15 cellular contexts compared by ENCODE assay signal in the genomic region with DNA sequence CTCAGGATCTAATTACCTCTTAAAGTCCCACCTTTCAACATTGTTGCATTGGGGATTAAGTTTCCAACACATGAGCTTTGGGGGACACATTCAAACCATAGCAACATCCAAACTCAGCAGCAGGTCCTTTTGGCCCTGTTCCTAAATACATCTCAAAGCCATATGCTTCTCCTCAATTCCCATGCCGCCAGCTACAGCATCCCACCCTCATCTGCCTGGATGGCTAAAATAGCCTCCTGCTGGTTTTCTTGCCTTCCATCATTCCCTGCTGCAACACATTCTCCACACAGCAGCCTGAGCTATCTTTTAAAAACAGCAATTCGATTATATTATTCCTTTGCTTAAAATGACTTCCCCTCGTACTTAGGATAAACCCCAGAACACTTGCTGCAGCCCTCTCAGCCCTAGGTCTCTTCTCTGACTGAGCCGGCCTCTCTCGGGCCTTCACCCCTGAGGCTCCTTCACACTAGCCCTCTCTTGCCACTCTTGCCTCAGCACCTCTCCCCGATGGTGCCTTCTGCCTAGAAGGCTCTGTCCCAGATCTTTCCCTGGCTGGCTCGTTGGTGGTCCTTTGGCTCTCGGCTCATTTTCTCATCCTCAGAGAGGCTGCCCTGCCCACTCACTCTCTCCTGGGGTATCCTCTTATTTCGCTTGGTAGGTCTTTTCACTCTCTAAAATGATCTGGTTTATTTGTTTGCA.
"Had no signal": no experiment of that assay in that cellular context is flagged by ENCODE, and none has a peak within 500 bp of the region (broad histone marks: within the 10 kb centered on the region; RNA-seq: fewer than 3 reads in every experiment).

No MANE protein-coding gene starts in this region.

- H3K4me3 ChIP-seq: gastroesophageal sphincter, left ventricle myocardium inferior, thoracic aorta had no signal

- H3K4me1 ChIP-seq: gastroesophageal sphincter had no signal

- H3K36me3 ChIP-seq: gastroesophageal sphincter, left ventricle myocardium inferior, thoracic aorta had no signal

- DNase-seq: activated CD4-positive, alpha-beta T cell treated with anti-CD3 and anti-CD28 coated beads for 36 hours; activated CD8-positive, alpha-beta T cell treated with anti-CD3 and anti-CD28 coated beads, Interleukin-2, amount 10 ng/mL, durations not matched to agents 7 days and 5 days; activated naive CD4-positive, alpha-beta T cell treated with Interleukin-2 at 50 U/mL for 16 hours; activated naive CD8-positive, alpha-beta T cell treated with anti-CD3 and anti-CD28 coated beads, Interleukin-2, amount 50 U/mL, for 24 hours; cortex of kidney; effector memory CD8-positive, alpha-beta T cell; left ventricle myocardium inferior; mesendoderm; nephron progenitor cell; stimulated activated CD4-positive, alpha-beta T cell treated with anti-CD3 and anti-CD28 coated beads, Interleukin-12 subunit alpha, Interleukin-12 subunit beta, amount 100 ng/mL, for 4 hours; stimulated activated CD4-positive, alpha-beta T cell treated with anti-CD3 and anti-CD28 coated beads, Interleukin-4, amount 100 ng/mL, for 24 hours had no signal

- H3K27ac ChIP-seq: epithelial cell of prostate, gastroesophageal sphincter, left ventricle myocardium inferior, thoracic aorta, VCaP had no signal

- H3K9me3 ChIP-seq: left ventricle myocardium inferior, thoracic aorta had no signal

- ATAC-seq: activated CD4-positive, alpha-beta T cell treated with anti-CD3 and anti-CD28 coated beads for 36 hours; activated CD8-positive, alpha-beta T cell treated with anti-CD3 and anti-CD28 coated beads, Interleukin-2, amount 10 ng/mL, durations not matched to agents 7 days and 5 days; activated naive CD8-positive, alpha-beta T cell treated with anti-CD3 and anti-CD28 coated beads, Interleukin-2, amount 50 U/mL, for 24 hours; effector memory CD8-positive, alpha-beta T cell; gastroesophageal sphincter had no signal
